In the genomic region with DNA sequence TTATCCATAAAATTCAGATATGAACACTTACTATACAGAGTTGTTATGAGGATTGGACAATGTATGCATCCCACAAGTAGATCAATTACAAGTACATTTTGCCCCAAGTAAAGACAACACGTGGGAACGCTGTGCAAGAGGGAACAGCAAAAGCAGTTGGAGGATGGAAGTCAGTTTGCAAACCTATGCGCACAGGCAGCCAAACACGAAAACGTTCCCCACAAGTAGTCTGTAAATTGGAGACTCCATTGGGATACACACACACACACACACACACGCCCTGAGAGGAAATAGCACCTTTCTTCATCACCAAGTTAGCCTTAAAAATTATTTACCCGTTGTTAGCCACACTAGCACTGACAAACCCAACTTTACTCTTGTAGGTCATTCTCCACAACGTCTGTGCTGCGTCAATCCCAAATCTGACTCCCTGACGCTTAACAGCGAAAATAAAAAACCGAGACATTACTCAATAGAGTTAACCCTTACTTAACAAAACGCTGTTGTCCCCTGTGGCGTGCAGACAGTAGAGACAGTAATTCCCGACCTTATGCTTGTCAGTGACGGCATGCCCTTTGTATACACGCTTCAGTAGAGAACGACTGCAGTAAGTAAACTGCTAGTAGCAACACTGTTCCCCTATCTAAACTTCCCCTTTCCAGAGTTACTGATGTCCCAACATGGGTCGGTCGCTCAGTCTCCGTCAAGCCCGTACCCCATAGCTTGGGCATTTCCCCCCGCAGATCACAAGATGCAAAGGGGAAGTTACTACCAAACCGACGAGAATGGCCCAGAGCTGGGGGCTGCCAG, we compare ENCODE assay signal across 1 cellular context.
A peak's percentile ranks its signal among the peaks of the same experiment; 100 is the strongest.
TF ChIP-seq lines count a peak whose summit lies in the region.

No MANE protein-coding gene starts in this region.

TF ChIP-seq in H1, 55 proteins besides CTCF, POLR2A, EP300 and RAD21 (continued from another document):
- TF ChIP-seq HDAC2 (IDR thresholded peaks at IDR 0.05; ENCODE audit: borderline replicate concordance in 1 of 2, low read depth in 2 of 2, low read length in 2 of 2) (peak in 1 of 2 experiments; percentile 16; a peak in 1 of 4 replicates), RXRA (IDR thresholded peaks at IDR 0.05; ENCODE audit: insufficient read depth, low read depth, low read length) (no peak)
- TF ChIP-seq, protein P1, sequence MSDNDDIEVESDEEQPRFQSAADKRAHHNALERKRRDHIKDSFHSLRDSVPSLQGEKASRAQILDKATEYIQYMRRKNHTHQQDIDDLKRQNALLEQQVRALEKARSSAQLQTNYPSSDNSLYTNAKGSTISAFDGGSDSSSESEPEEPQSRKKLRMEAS (IDR thresholded peaks at IDR 0.05), result peak; percentile 21; the same call in 1 of the 2 replicates
